In genomic region chr14:60343571-60344071, GRCh38 we compare ENCODE assay signal across 20 cellular contexts.
DNase-seq lines count a peak whose midpoint lies in the region; ATAC-seq and TF ChIP-seq lines count a peak whose summit lies in the region.
"Had no signal": no experiment of that assay in that cellular context is flagged by ENCODE, and none has a peak within 500 bp of the region (broad histone marks: within the 10 kb centered on the region; RNA-seq: fewer than 3 reads in every experiment).

No MANE protein-coding gene starts in this region.

- H2AFZ ChIP-seq in DND-41 (ENCODE audit: low read depth, low read length) (no peak overlapping the region), OCI-LY3 (ENCODE audit: low read depth, low read length) (0 out of 2 replicates have a peak overlapping the region, but pooled peaks have one; percentile 59), parathyroid adenoma (peak overlapping the region; percentile 10)

- no peak for TF ChIP-seq CTCF in DND-41 (IDR thresholded peaks at IDR 0.05; ENCODE audit: borderline replicate concordance, extremely low read depth, low read length, poor library complexity, severe bottlenecking)
- no peak for TF ChIP-seq CTCF in OCI-LY3 (IDR thresholded peaks at IDR 0.05; ENCODE audit: low read depth, low read length)
- TF ChIP-seq CTCF in parathyroid adenoma (IDR thresholded peaks at IDR 0.05), result no peak
- TF ChIP-seq CTCF in endodermal cell (conservative IDR thresholded peaks at IDR 0.05), result no peak

- DNase-seq in DND-41 (no peak), NOMO-1 treated with DMSO at 0.1 percent for 48 hours (lab: John Stamatoyannopoulos, UW; ENCODE audit: unreplicated experiment) (no peak), endodermal cell (no peak)
- no peak for DNase-seq in stimulated activated CD4-positive, alpha-beta T cell treated with anti-CD3 and anti-CD28 coated beads, Interleukin-12 subunit alpha, Interleukin-12 subunit beta, amount 100 ng/mL, for 4 hours
- DNase-seq: CD4-positive, CD25-positive, alpha-beta regulatory T cell; DMS153; Kasumi-1; NCI-H2029; NCI-H446 treated with DMSO at 0.1 percent for 48 hours; NCI-H526; PC-3; SJCRH30; T-cell had no signal

- no peaks in the 10 kb centered on the region for H3K36me3 Mint-ChIP-seq in endodermal cell (ENCODE audit: low read depth)
- H3K36me3 Mint-ChIP-seq: CD4-positive, CD25-positive, alpha-beta regulatory T cell; T-cell had no signal

- H3K27ac ChIP-seq in DND-41 (ENCODE audit: low read length) (no peak overlapping the region), OCI-LY3 (ENCODE audit: low read length) (no peak overlapping the region), parathyroid adenoma (no peak overlapping the region), endodermal cell (ENCODE audit: low read depth, low read length) (no peak overlapping the region)
- H3K27ac ChIP-seq: BLaER1, SJCRH30 had no signal

- peak; percentile 48; the same call in 1 of the 3 replicates for ATAC-seq in DND-41 (ENCODE audit: insufficient read depth, low read depth)
- ATAC-seq in HG02870 (IDR thresholded peaks at IDR 0.05; ENCODE audit: unreplicated experiment), result peak; percentile 58
- ATAC-seq: HCT116, PC-3, Right ventricle myocardium inferior, SK-N-SH treated with all-trans-retinoic acid at 6 μM for 48 hours, T-cell had no signal

- no peaks in the 10 kb centered on the region for H3K4me1 ChIP-seq in DND-41 (ENCODE audit: insufficient read depth, low read length)
- H3K4me1 ChIP-seq in OCI-LY3 (ENCODE audit: low read length), result peaks cover under 1% of the 10 kb centered on the region; the same call in 1 of the 2 replicates
- no peaks in the 10 kb centered on the region for H3K4me1 ChIP-seq in parathyroid adenoma
- H3K4me1 ChIP-seq in endodermal cell (ENCODE audit: control insufficient read depth, insufficient read depth, low read length), result no peaks in the 10 kb centered on the region

- H3K79me2 ChIP-seq in DND-41 (ENCODE audit: insufficient read depth, low read length) (no peaks in the 10 kb centered on the region), OCI-LY3 (ENCODE audit: low read length) (no peaks in the 10 kb centered on the region), parathyroid adenoma (no peaks in the 10 kb centered on the region)

- H3K27ac Mint-ChIP-seq in endodermal cell, result no peak overlapping the region
- H3K27ac Mint-ChIP-seq: T-cell had no signal

- H3K36me3 ChIP-seq in DND-41 (ENCODE audit: insufficient read depth, low read length) (no peaks in the 10 kb centered on the region), OCI-LY3 (replicated peaks; ENCODE audit: low read depth, low read length) (no peaks in the 10 kb centered on the region), parathyroid adenoma (ENCODE audit: control insufficient read depth, insufficient read depth, low read length) (no peaks in the 10 kb centered on the region), endodermal cell (ENCODE audit: control insufficient read depth, insufficient read depth, low read length) (no peaks in the 10 kb centered on the region)
- H3K36me3 ChIP-seq: BLaER1, SJCRH30 had no signal

- no peaks in the 10 kb centered on the region for H4K20me1 ChIP-seq in DND-41 (ENCODE audit: insufficient read depth, low read length)
- H4K20me1 ChIP-seq in OCI-LY3 (ENCODE audit: insufficient read depth, low read length), result no peaks in the 10 kb centered on the region
- H4K20me1 ChIP-seq: BLaER1 had no signal

- H3K27me3 ChIP-seq in DND-41 (ENCODE audit: insufficient read depth, low read length, poor library complexity) (peaks cover 4% of the 10 kb centered on the region), OCI-LY3 (ENCODE audit: low read depth, low read length) (peaks cover 26% of the 10 kb centered on the region), parathyroid adenoma (ENCODE audit: control insufficient read depth, insufficient read depth, low read length) (no peaks in the 10 kb centered on the region), endodermal cell (ENCODE audit: control insufficient read depth, insufficient read depth, low read length, poor library complexity, severe bottlenecking) (no peaks in the 10 kb centered on the region)
- H3K27me3 ChIP-seq: BLaER1, SJCRH30 had no signal

- H3K4me3 Mint-ChIP-seq in endodermal cell, result no peak overlapping the region
- H3K4me3 Mint-ChIP-seq: CD4-positive, CD25-positive, alpha-beta regulatory T cell; T-cell had no signal

- H3K4me3 ChIP-seq in DND-41 (ENCODE audit: low read depth in 1 of 2, low read length in 2 of 2), result no peak overlapping the region
- H3K4me3 ChIP-seq in OCI-LY3 (ENCODE audit: low read length), result no peak overlapping the region
- H3K4me3 ChIP-seq in parathyroid adenoma (ENCODE audit: low read depth, low read length), result no peak overlapping the region
- no peak overlapping the region for H3K4me3 ChIP-seq in endodermal cell (ENCODE audit: low read length)
- H3K4me3 ChIP-seq: BLaER1, SJCRH30 had no signal

- H3K9ac ChIP-seq in DND-41 (ENCODE audit: low read depth, low read length) (no peak overlapping the region), OCI-LY3 (ENCODE audit: low read length) (no peak overlapping the region), parathyroid adenoma (no peak overlapping the region), endodermal cell (ENCODE audit: extremely low read depth, low read length, poor library complexity, severe bottlenecking) (no peak overlapping the region)
- H3K9ac ChIP-seq: BLaER1 had no signal

- H3K9me3 ChIP-seq in DND-41 (ENCODE audit: insufficient read depth, low read length, severe bottlenecking) (no peaks in the 10 kb centered on the region), OCI-LY3 (ENCODE audit: insufficient read depth, low read length) (no peaks in the 10 kb centered on the region), parathyroid adenoma (ENCODE audit: control insufficient read depth, low read length) (no peaks in the 10 kb centered on the region), endodermal cell (ENCODE audit: control insufficient read depth, low read length) (no peaks in the 10 kb centered on the region)
- H3K9me3 ChIP-seq: BLaER1, SJCRH30 had no signal

- H3K4me1 Mint-ChIP-seq in endodermal cell, result no peaks in the 10 kb centered on the region

- WGBS in endodermal cell (ENCODE audit: insufficient coverage in 1 of 2, insufficient read length in 1 of 2), 2 experiments, result 92 to 93% methylated on average over 4 to 6 of the region's 6 CpGs

- peaks cover 3% of the 10 kb centered on the region for H3K9me3 Mint-ChIP-seq in endodermal cell
- H3K9me3 Mint-ChIP-seq: T-cell had no signal

- no peak overlapping the region for H3K4me2 ChIP-seq in DND-41 (ENCODE audit: insufficient read depth, low read length)
- no peak overlapping the region for H3K4me2 ChIP-seq in OCI-LY3 (ENCODE audit: low read length)
- no peak overlapping the region for H3K4me2 ChIP-seq in parathyroid adenoma (ENCODE audit: low read length)
- H3K4me2 ChIP-seq: BLaER1 had no signal

- no peaks in the 10 kb centered on the region for H3K27me3 Mint-ChIP-seq in endodermal cell (ENCODE audit: insufficient read depth)
